Comparison of ENCODE assay signal across 16 cellular contexts in genomic region chr3:8460050-8460708, GRCh38.
"Had no signal": no experiment of that assay in that cellular context is flagged by ENCODE, and none has a peak within 500 bp of the region (broad histone marks: within the 10 kb centered on the region; RNA-seq: fewer than 3 reads in every experiment).

No MANE protein-coding gene starts in this region.

- H3K27ac Mint-ChIP-seq: activated CD8-positive, alpha-beta T cell treated with anti-CD3 and anti-CD28 coated beads for 36 hours; activated naive CD8-positive, alpha-beta T cell treated with anti-CD3 and anti-CD28 coated beads for 36 hours; activated T-cell treated with anti-CD3 and anti-CD28 coated beads, Interleukin-2, amount 50 U/mL, for 72 hours; stimulated activated naive CD8-positive, alpha-beta T cell treated with anti-CD3 and anti-CD28 coated beads, Interleukin-15, Interleukin-2, amounts not matched to agents 100 ng/mL and 50 ng/mL, for 24 hours; T-cell had no signal

- H3K4me1 Mint-ChIP-seq: activated naive CD8-positive, alpha-beta T cell treated with anti-CD3 and anti-CD28 coated beads for 36 hours; T-cell had no signal

- H3K27me3 ChIP-seq: cardiac muscle cell had no signal

- H3K36me3 Mint-ChIP-seq: activated naive CD8-positive, alpha-beta T cell treated with anti-CD3 and anti-CD28 coated beads for 36 hours; T-cell had no signal

- H3K27ac ChIP-seq: cardiac muscle cell, epithelial cell of prostate had no signal

- H3K4me3 ChIP-seq: cardiac muscle cell had no signal

- H3K4me3 Mint-ChIP-seq: activated CD8-positive, alpha-beta T cell treated with anti-CD3 and anti-CD28 coated beads for 36 hours; activated naive CD8-positive, alpha-beta T cell treated with anti-CD3 and anti-CD28 coated beads for 36 hours; activated T-cell treated with anti-CD3 and anti-CD28 coated beads, Interleukin-2, amount 50 U/mL, for 72 hours; stimulated activated naive CD8-positive, alpha-beta T cell treated with anti-CD3 and anti-CD28 coated beads, Interleukin-15, Interleukin-2, amounts not matched to agents 100 ng/mL and 50 ng/mL, for 24 hours; T-cell had no signal

- H3K36me3 ChIP-seq: cardiac muscle cell had no signal

- DNase-seq: activated CD8-positive, alpha-beta memory T cell treated with anti-CD3 and anti-CD28 coated beads, Interleukin-2, amount 50 U/mL, for 4 hours; activated CD8-positive, alpha-beta T cell treated with anti-CD3 and anti-CD28 coated beads for 36 hours; activated gamma-delta T cell treated with Interleukin-2 at 50 U/mL for 16 hours; activated naive CD8-positive, alpha-beta T cell treated with anti-CD3 and anti-CD28 coated beads for 36 hours; activated T-cell treated with anti-CD3 and anti-CD28 coated beads, Interleukin-2, amount 50 U/mL, for 72 hours; anterior cingulate cortex; cortex of kidney; effector memory CD4-positive, alpha-beta T cell; glutamatergic neuron; posterior cingulate gyrus; stimulated activated CD4-positive, alpha-beta T cell treated with anti-CD3 and anti-CD28 coated beads, Interleukin-12 subunit alpha, Interleukin-12 subunit beta, amount 100 ng/mL, for 4 hours; T-cell; T1000 had no signal

- H3K9me3 Mint-ChIP-seq: activated CD8-positive, alpha-beta T cell treated with anti-CD3 and anti-CD28 coated beads for 36 hours; activated naive CD8-positive, alpha-beta T cell treated with anti-CD3 and anti-CD28 coated beads for 36 hours had no signal
